Comparison of ENCODE assay signal across 8 cellular contexts in genomic region chr17:82236142-82236971, GRCh38. TPM values are rescaled to one million over a fixed set of nuclear protein-coding genes. Genes with fewer than 3 reads are reported as not detected.
DNase-seq lines count a peak whose midpoint lies in the region; ATAC-seq and TF ChIP-seq lines count a peak whose summit lies in the region.

No MANE protein-coding gene starts in this region.

- H3K36me3 ChIP-seq in tibial artery = peaks cover 0 to 20% (median 0%) of the 10 kb centered on the region in 3 donors

- no peaks in the 10 kb centered on the region for H3K36me3 Mint-ChIP-seq in endothelial cell (ENCODE audit: low read depth, unreplicated experiment)
- H3K36me3 Mint-ChIP-seq in naive thymus-derived CD8-positive, alpha-beta T cell = peaks cover 0 to 3% (median 0%) of the 10 kb centered on the region in 3 donors

- peak overlapping the region in 1 of 2 donors; percentile 89 for H3K27ac ChIP-seq in tibial artery

- H3K4me3 ChIP-seq in tibial artery = no peak overlapping the region

- peaks cover 11 to 80% (median 69%) of the 10 kb centered on the region in 4 donors for H3K4me1 ChIP-seq in tibial artery

- peaks cover 6% of the 10 kb centered on the region for H3K4me1 Mint-ChIP-seq in endothelial cell (ENCODE audit: unreplicated experiment)
- H3K4me1 Mint-ChIP-seq in naive thymus-derived CD8-positive, alpha-beta T cell = peaks cover 15 to 52% (median 40%) of the 10 kb centered on the region in 4 donors

- no peaks in the 10 kb centered on the region for H3K27me3 ChIP-seq in tibial artery

- no peaks in the 10 kb centered on the region for H3K9me3 ChIP-seq in tibial artery

- POLR2A ChIA-PET in naive thymus-derived CD8-positive, alpha-beta T cell (lab: Charles Lee) = interaction anchor here (1.0 to 5.3 kb wide), 8 partner anchors 31 to 86 kb away, joined by 3 to 32 read pairs (median 8); partner anchors contain the start of gene CD7

- H3K9me3 Mint-ChIP-seq in endothelial cell (ENCODE audit: unreplicated experiment) = no peaks in the 10 kb centered on the region
- no peaks in the 10 kb centered on the region for H3K9me3 Mint-ChIP-seq in naive thymus-derived CD8-positive, alpha-beta T cell

- peak; percentile 38 to 46 for ATAC-seq in naive thymus-derived CD8-positive, alpha-beta T cell

- peak; percentile 94 for TF ChIP-seq CTCF in endothelial cell (IDR thresholded peaks at IDR 0.05; ENCODE audit: unreplicated experiment)
- peak; percentile 85 to 92 for TF ChIP-seq CTCF in tibial artery (IDR thresholded peaks at IDR 0.05)

- no peak overlapping the region for H3K4me3 Mint-ChIP-seq in endothelial cell (ENCODE audit: unreplicated experiment)
- peak overlapping the region in 1 of 10 donors; percentile 29 for H3K4me3 Mint-ChIP-seq in naive thymus-derived CD8-positive, alpha-beta T cell

- no peak overlapping the region for H3K27ac Mint-ChIP-seq in endothelial cell (ENCODE audit: unreplicated experiment)
- peak overlapping the region in 5 of 10 donors; percentile 15 to 77 (median 53) for H3K27ac Mint-ChIP-seq in naive thymus-derived CD8-positive, alpha-beta T cell

- intact Hi-C loops in tibial artery (cut with DNase I; ENCODE audit: low total_unique reads) = no loop called here

- peaks cover 10% of the 10 kb centered on the region for H3K27me3 Mint-ChIP-seq in endothelial cell (ENCODE audit: unreplicated experiment)
- peaks cover 0 to 1% (median 0%) of the 10 kb centered on the region in 5 donors for H3K27me3 Mint-ChIP-seq in naive thymus-derived CD8-positive, alpha-beta T cell

- DNase-seq in NCI-H526 (lab: John Stamatoyannopoulos, UW) (peak; percentile 36 to 76), NCI-H526 treated with DMSO at 0.1 percent for 48 hours (lab: John Stamatoyannopoulos, UW) (no peak), NCI-H774 (lab: John Stamatoyannopoulos, UW) (peak; percentile 37), activated T-cell treated with anti-CD3 and anti-CD28 coated beads for 24 hours (ENCODE audit: low read depth) (peak; percentile 60), endothelial cell (ENCODE audit: low spot score) (peak; percentile 77), tibial artery (peak in 1 of 2 donors; percentile 83), COLO829 (ENCODE audit: low spot score) (no peak)
- peak; percentile 50 to 81 (median 69) for DNase-seq in naive thymus-derived CD8-positive, alpha-beta T cell

RNA-seq across cellular contexts. Expression of gene SLC16A3, which starts 7.5 kb away (rescaled TPM):
- 76.2 TPM for total RNA-seq in endothelial cell (ENCODE audit: unreplicated experiment)
- 10 to 100 TPM; 10.1 to 11.6 TPM for total RNA-seq in naive thymus-derived CD8-positive, alpha-beta T cell
- 1 to 10 TPM in 2 of 3 donors, under 1 TPM in 1; 0.91 to 1.5 (median 1.0) TPM for polyA plus RNA-seq in naive thymus-derived CD8-positive, alpha-beta T cell

RNA-seq across cellular contexts. Expression of gene CCDC57, which starts 23.7 kb away (rescaled TPM):
- 37.2 TPM for total RNA-seq in endothelial cell (ENCODE audit: unreplicated experiment)
- 10 to 100 TPM; 72.9 to 80.0 TPM for total RNA-seq in naive thymus-derived CD8-positive, alpha-beta T cell
- polyA plus RNA-seq in naive thymus-derived CD8-positive, alpha-beta T cell = 10 to 100 TPM; 39.6 to 53.5 (median 42.4) TPM

RNA-seq across cellular contexts. Expression of gene CSNK1D, which starts 37.1 kb away (rescaled TPM):
- total RNA-seq in endothelial cell (ENCODE audit: unreplicated experiment) = 149 TPM
- 100 to 1,000 TPM; 184 to 201 TPM for total RNA-seq in naive thymus-derived CD8-positive, alpha-beta T cell
- 10 to 100 TPM; 47.6 to 72.1 (median 48.6) TPM for polyA plus RNA-seq in naive thymus-derived CD8-positive, alpha-beta T cell

Comparison
In these comparisons a context has a peak if more than half of its experiments do, and no peak if none do; other contexts are left out.
1. DNase-seq: peak in NCI-H526 (2 of 2), NCI-H774 (single experiment), activated T-cell treated with anti-CD3 and anti-CD28 coated beads for 24 hours (single experiment), endothelial cell (single experiment) and naive thymus-derived CD8-positive, alpha-beta T cell (10 of 10); none in NCI-H526 treated with DMSO at 0.1 percent for 48 hours (single experiment) and COLO829 (single experiment).